ENCODE assay signal across 8 cellular contexts in the genomic region with DNA sequence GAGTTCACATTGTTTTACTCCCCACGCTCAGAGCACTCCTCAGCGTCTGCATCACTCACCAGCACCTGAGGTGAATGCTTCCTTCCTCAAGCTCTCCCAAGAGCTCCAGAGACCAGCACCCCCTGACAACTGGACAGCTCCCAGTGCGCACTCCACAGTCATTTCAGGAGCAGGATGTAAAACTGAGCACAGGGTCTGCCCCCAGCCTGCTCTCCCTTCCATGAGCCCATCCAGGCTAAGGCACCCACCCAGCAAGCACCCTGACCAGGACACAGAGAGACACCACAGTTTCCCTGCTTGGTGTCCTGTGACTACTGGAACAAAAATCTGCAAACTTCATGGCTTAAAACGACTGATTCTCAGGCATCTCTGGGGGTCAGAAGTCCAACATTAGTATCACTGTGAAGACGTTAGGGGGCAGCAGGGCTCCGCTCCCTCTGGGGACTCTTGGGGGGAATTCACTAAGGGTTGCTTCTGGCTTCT. TPM values are rescaled to one million over a fixed set of nuclear protein-coding genes. Genes with fewer than 3 reads are reported as not detected.
A peak's percentile ranks its signal among the peaks of the same experiment; 100 is the strongest.
DNase-seq lines count a peak whose midpoint lies in the region; ATAC-seq and TF ChIP-seq lines count a peak whose summit lies in the region.
"Had no signal": no experiment of that assay in that cellular context is flagged by ENCODE, and none has a peak within 500 bp of the region (broad histone marks: within the 10 kb centered on the region; RNA-seq: fewer than 3 reads in every experiment).

No MANE protein-coding gene starts in this region.

- no peak for ATAC-seq in HG03521 (IDR thresholded peaks at IDR 0.05; ENCODE audit: unreplicated experiment)

- in situ Hi-C loops in GM13977 (cut with MboI; ENCODE audit: low pct_unique_long_range_greater_than_20kb, low sequenced_read_pairs, unreplicated experiment) = no loop called here

- DNase-seq in GM13977 (ENCODE audit: low spot score) (peak; percentile 25), NCI-H82 (lab: John Stamatoyannopoulos, UW) (peak; percentile 54), dermis blood vessel endothelial cell (peak; percentile 69), retina (peak; percentile 13), NCI-H748 (lab: John Stamatoyannopoulos, UW; ENCODE audit: unreplicated experiment) (no peak), posterior cingulate gyrus (no peak)
- DNase-seq: SW 1271 had no signal

- TF ChIP-seq CTCF in GM13977 (IDR thresholded peaks at IDR 0.05; ENCODE audit: extremely low read depth, insufficient read depth, missing control alignments) = peak; percentile 9

- intact Hi-C loops in posterior cingulate gyrus (cut with DNase I) = no loop called here

RNA-seq across cellular contexts. Expression of gene SCGB1D2, which starts 3.3 kb away (rescaled TPM):
- total RNA-seq in dermis blood vessel endothelial cell = not detected in 2 replicates

RNA-seq across cellular contexts. Expression of gene SCGB2A2, which starts 24.6 kb away (rescaled TPM):
- not detected in 2 replicates for total RNA-seq in dermis blood vessel endothelial cell

RNA-seq across cellular contexts. Expression of gene SCGB2A1, which starts 36.8 kb away (rescaled TPM):
- total RNA-seq in dermis blood vessel endothelial cell = not detected in 2 replicates

RNA-seq across cellular contexts. Expression of gene SCGB1D4, which starts 53.6 kb away (rescaled TPM):
- total RNA-seq in dermis blood vessel endothelial cell = not detected in 2 replicates

RNA-seq across cellular contexts. Expression of gene SCGB1D1, which starts 55.3 kb away (rescaled TPM):
- total RNA-seq in dermis blood vessel endothelial cell = not detected in 2 replicates

Comparison
In these comparisons a context has a peak if more than half of its experiments do, and no peak if none do; other contexts are left out.
1. DNase-seq: peak in GM13977 (single experiment), NCI-H82 (single experiment), dermis blood vessel endothelial cell (single experiment) and retina (single experiment); none in NCI-H748 (single experiment) and posterior cingulate gyrus (0 of 10).